In genomic region chr12:104582739-104583138, GRCh38 we compare ENCODE assay signal across 10 cellular contexts.
DNase-seq lines count a peak whose midpoint lies in the region; ATAC-seq and TF ChIP-seq lines count a peak whose summit lies in the region.
"Had no signal": no experiment of that assay in that cellular context is flagged by ENCODE, and none has a peak within 500 bp of the region (broad histone marks: within the 10 kb centered on the region; RNA-seq: fewer than 3 reads in every experiment).

No MANE protein-coding gene starts in this region.

- peaks cover 54% of the 10 kb centered on the region for H3K79me2 ChIP-seq in MM.1S (ENCODE audit: low read length)

- peak overlapping the region in 3 of 4 donors; percentile 5 to 52 (median 40) for H3K4me3 Mint-ChIP-seq in CD4-positive, CD25-positive, alpha-beta regulatory T cell
- H3K4me3 Mint-ChIP-seq: GM23338 had no signal

- H3K4me1 Mint-ChIP-seq in CD4-positive, CD25-positive, alpha-beta regulatory T cell = peaks cover 60 to 92% (median 80%) of the 10 kb centered on the region in 4 donors

- H3K4me3 ChIP-seq in CD4-positive, CD25-positive, alpha-beta regulatory T cell (ENCODE audit: low read depth, low read length) = no peak overlapping the region
- peak overlapping the region; percentile 9; the same call in 1 of the 2 replicates for H3K4me3 ChIP-seq in MM.1S (ENCODE audit: low read length)
- H3K4me3 ChIP-seq: GM23338 had no signal

- peak overlapping the region; percentile 39 to 74 (median 43) for H3K27ac Mint-ChIP-seq in CD4-positive, CD25-positive, alpha-beta regulatory T cell
- H3K27ac Mint-ChIP-seq: GM23338 had no signal

- H4K20me1 ChIP-seq in MM.1S (ENCODE audit: insufficient read depth, low read length) = no peaks in the 10 kb centered on the region

- no peak overlapping the region for H2AFZ ChIP-seq in MM.1S (ENCODE audit: low read length)
- H2AFZ ChIP-seq: GM23338 had no signal

- H3K36me3 Mint-ChIP-seq in CD4-positive, CD25-positive, alpha-beta regulatory T cell = peaks cover 16% of the 10 kb centered on the region

- no peaks in the 10 kb centered on the region for H3K27me3 Mint-ChIP-seq in CD4-positive, CD25-positive, alpha-beta regulatory T cell

- peaks cover 3% of the 10 kb centered on the region for H3K36me3 ChIP-seq in CD4-positive, CD25-positive, alpha-beta regulatory T cell (ENCODE audit: control insufficient read depth, insufficient read depth, low read length)
- no peaks in the 10 kb centered on the region for H3K36me3 ChIP-seq in MM.1S (replicated peaks; ENCODE audit: insufficient read depth, low read length)

- peak overlapping the region; percentile 54 for H3K4me2 ChIP-seq in MM.1S (ENCODE audit: low read depth, low read length)
- H3K4me2 ChIP-seq: GM23338 had no signal

- H3K27me3 ChIP-seq in CD4-positive, CD25-positive, alpha-beta regulatory T cell (ENCODE audit: control insufficient read depth, insufficient read depth, low read length) = no peaks in the 10 kb centered on the region
- no peaks in the 10 kb centered on the region for H3K27me3 ChIP-seq in MM.1S (replicated peaks; ENCODE audit: insufficient read depth, low read length)

- no peak overlapping the region for H3K9ac ChIP-seq in MM.1S (ENCODE audit: low read length)

- no peaks in the 10 kb centered on the region for H3K9me3 Mint-ChIP-seq in CD4-positive, CD25-positive, alpha-beta regulatory T cell
- H3K9me3 Mint-ChIP-seq: GM23338 had no signal

- peak in 2 of 3 donors; percentile 18 to 37 for DNase-seq in CD4-positive, CD25-positive, alpha-beta regulatory T cell
- DNase-seq in MM.1S (peak; percentile 74), glomerular visceral epithelial cell (ENCODE audit: extremely low spot score) (no peak), H4 (ENCODE audit: low spot score) (no peak), cortex of kidney (lab: John Stamatoyannopoulos, UW) (no peak), NCI-H524 (lab: John Stamatoyannopoulos, UW) (no peak)
- DNase-seq: NCI-H146 had no signal

- no peaks in the 10 kb centered on the region for H3K9me2 ChIP-seq in MM.1S (replicated peaks; ENCODE audit: insufficient read depth, low read length)

- H3K9me3 ChIP-seq in CD4-positive, CD25-positive, alpha-beta regulatory T cell (ENCODE audit: control insufficient read depth in 2 of 2, low read length in 2 of 2) = no peaks in the 10 kb centered on the region
- no peaks in the 10 kb centered on the region for H3K9me3 ChIP-seq in MM.1S (replicated peaks; ENCODE audit: insufficient read depth, low read length)

- peak; percentile 58 to 63 for ATAC-seq in CD4-positive, CD25-positive, alpha-beta regulatory T cell (ENCODE audit: low read depth in 2 of 2)
- ATAC-seq in GM19043 (IDR thresholded peaks at IDR 0.05; ENCODE audit: low read depth, unreplicated experiment) (peak; percentile 77), HG02852 (IDR thresholded peaks at IDR 0.05; ENCODE audit: unreplicated experiment) (peak; percentile 87)
- ATAC-seq: GM23338 had no signal

- no peak overlapping the region for H3K27ac ChIP-seq in CD4-positive, CD25-positive, alpha-beta regulatory T cell (ENCODE audit: insufficient read depth, low read length, poor library complexity, severe bottlenecking)
- H3K27ac ChIP-seq in MM.1S (ENCODE audit: low read length) = peak overlapping the region; percentile 47; the same call in 1 of the 2 replicates

- H3F3A ChIP-seq in MM.1S (ENCODE audit: insufficient read depth, low read length) = peaks cover 13% of the 10 kb centered on the region

- H3K4me1 ChIP-seq in CD4-positive, CD25-positive, alpha-beta regulatory T cell (ENCODE audit: control insufficient read depth, insufficient read depth, low read length, poor library complexity, severe bottlenecking) = peaks cover 61% of the 10 kb centered on the region
- H3K4me1 ChIP-seq in MM.1S (ENCODE audit: low read length) = peaks cover 45% of the 10 kb centered on the region

- TF ChIP-seq CTCF in MM.1S (IDR thresholded peaks at IDR 0.05; ENCODE audit: low read length) = peak; percentile 20

Comparison
In these comparisons a context has a peak if more than half of its experiments do, and no peak if none do; other contexts are left out.
1. DNase-seq: peak in CD4-positive, CD25-positive, alpha-beta regulatory T cell (2 of 3) and MM.1S (single experiment); none in glomerular visceral epithelial cell (single experiment), H4 (single experiment), cortex of kidney (single experiment) and NCI-H524 (0 of 2).
2. Peak in every context shown above with its lines, with median percentiles within 50 percentile points of each other: ATAC-seq.